In genomic region chr11:1042626-1043562, GRCh38 we compare ENCODE assay signal across 31 cellular contexts. TPM values are rescaled to one million over a fixed set of nuclear protein-coding genes. Genes with fewer than 3 reads are reported as not detected.
DNase-seq lines count a peak whose midpoint lies in the region; ATAC-seq and TF ChIP-seq lines count a peak whose summit lies in the region.
"Had no signal": no experiment of that assay in that cellular context is flagged by ENCODE, and none has a peak within 500 bp of the region (broad histone marks: within the 10 kb centered on the region; RNA-seq: fewer than 3 reads in every experiment).

No MANE protein-coding gene starts in this region.

- intact Hi-C loops in body of pancreas (cut with DNase I), result no loop called here
- intact Hi-C loops in right lobe of liver (cut with DNase I), result no loop called here
- intact Hi-C loops in spleen (cut with DNase I; ENCODE audit: low total_unique reads), result no loop called here

- TF ChIP-seq POLR2A in body of pancreas (IDR thresholded peaks at IDR 0.05), result no peak
- TF ChIP-seq POLR2A in right lobe of liver (IDR thresholded peaks at IDR 0.05), result no peak
- no peak for TF ChIP-seq POLR2A in spleen (IDR thresholded peaks at IDR 0.05)

- no peaks in the 10 kb centered on the region for H3K36me3 ChIP-seq in body of pancreas (replicated peaks in 1 of 2; ENCODE audit: insufficient read depth in 1 of 2, low read depth in 2 of 2)
- H3K36me3 ChIP-seq in right lobe of liver, result no peaks in the 10 kb centered on the region
- H3K36me3 ChIP-seq in spleen, result no peaks in the 10 kb centered on the region
- H3K36me3 ChIP-seq: breast epithelium, gastroesophageal sphincter had no signal

- peak overlapping the region; percentile 77 to 87 (median 86) for H3K27ac ChIP-seq in body of pancreas
- no peak overlapping the region for H3K27ac ChIP-seq in right lobe of liver
- no peak overlapping the region for H3K27ac ChIP-seq in spleen
- H3K27ac ChIP-seq: breast epithelium, gastroesophageal sphincter had no signal

- no peak overlapping the region for H3K4me3 ChIP-seq in body of pancreas
- H3K4me3 ChIP-seq in right lobe of liver, result no peak overlapping the region
- H3K4me3 ChIP-seq in spleen, result no peak overlapping the region
- H3K4me3 ChIP-seq: breast epithelium, gastroesophageal sphincter had no signal

- H3K9me3 ChIP-seq in body of pancreas, result no peaks in the 10 kb centered on the region
- no peaks in the 10 kb centered on the region for H3K9me3 ChIP-seq in right lobe of liver
- H3K9me3 ChIP-seq in spleen, result no peaks in the 10 kb centered on the region
- H3K9me3 ChIP-seq: breast epithelium, gastroesophageal sphincter had no signal

- TF ChIP-seq CTCF in body of pancreas (IDR thresholded peaks at IDR 0.05), result no peak
- no peak for TF ChIP-seq CTCF in right lobe of liver (IDR thresholded peaks at IDR 0.05)
- no peak for TF ChIP-seq CTCF in spleen (IDR thresholded peaks at IDR 0.05 in 8 of 11, conservative IDR thresholded peaks at IDR 0.05 in 3 of 11)

- ATAC-seq in body of pancreas (no peak), right lobe of liver (no peak), GM21717 (IDR thresholded peaks at IDR 0.05; ENCODE audit: unreplicated experiment) (no peak), GM21526 (IDR thresholded peaks at IDR 0.05; ENCODE audit: low FRiP score, unreplicated experiment) (no peak)
- ATAC-seq: activated T-helper 17 cell treated with anti-CD3 and anti-CD28 coated beads, Interleukin-2, amount 50 U/mL, for 72 hours; gastroesophageal sphincter; stimulated activated memory B cell treated with anti-CD40 and anti-IgM and Interleukin-4, amounts not matched to agents 10 μg/mL and 1 μg/mL and 100 μg/mL, for 72 hours had no signal

- DNase-seq in activated CD8-positive, alpha-beta memory T cell treated with anti-CD3 and anti-CD28 coated beads, Interleukin-2, amount 50 U/mL, for 4 hours, result peak; percentile 12
- no peak for DNase-seq in activated CD8-positive, alpha-beta memory T cell treated with anti-CD3 and anti-CD28 coated beads, Interleukin-2, amount 50 U/mL, for 48 hours
- peak in 2 of 4 donors; percentile 11 to 16 for DNase-seq in body of pancreas
- DNase-seq in right lobe of liver, result peak in 2 of 3 donors; percentile 13 to 35
- peak; percentile 64 for DNase-seq in spleen
- DNase-seq in NK-92 treated with Interleukin-12 subunit alpha and Interleukin-12 subunit beta, amount 100 ng/mL, for 24 hours (lab: John Stamatoyannopoulos, UW), result no peak
- DNase-seq: activated CD4-positive, alpha-beta T cell treated with anti-CD3 and anti-CD28 coated beads, Interleukin-2, amount 50 U/mL, for 48 hours; activated naive CD4-positive, alpha-beta T cell treated with anti-CD3 and anti-CD28 coated beads, Interleukin-2, amount 50 U/mL, for 16 hours; DND-41; GF-D8; H9; hippocampal formation; mesenchymal stem cell; NCI-H1105; NCI-H1930; NCI-H524 had no signal

- H3K27me3 ChIP-seq in body of pancreas (no peaks in the 10 kb centered on the region), right lobe of liver (no peaks in the 10 kb centered on the region), spleen (replicated peaks in 1 of 7) (peaks cover 0 to 16% (median 0%) of the 10 kb centered on the region in 7 donors)

- peaks cover 52% of the 10 kb centered on the region for H3K4me1 ChIP-seq in body of pancreas
- no peaks in the 10 kb centered on the region for H3K4me1 ChIP-seq in right lobe of liver
- peaks cover 0 to 38% (median 3%) of the 10 kb centered on the region in 6 donors for H3K4me1 ChIP-seq in spleen
- H3K4me1 ChIP-seq: breast epithelium, gastroesophageal sphincter had no signal

- 82 to 86% methylated on average over 11 to 19 of the region's 26 CpGs for WGBS in body of pancreas, 2 donors
- WGBS in right lobe of liver (ENCODE audit: insufficient coverage, low coverage, low lambda C conversion rate, missing lambda C conversion rate), result no CpG with 5 or more reads among the region's 26 CpGs
- WGBS in spleen, 5 donors, result 82 to 95% (median 90%) methylated on average over 16 to 26 of the region's 26 CpGs

RNA-seq across cellular contexts. Expression of gene MUC6, which starts 6.4 kb away (rescaled TPM):
- total RNA-seq in body of pancreas (100 to 1,000 TPM; 101 to 194 TPM), right lobe of liver (1 to 10 TPM in 2 of 6 experiments, under 1 TPM in 4; 0.31 to 2.1 (median 0.72) TPM), spleen (under 1 TPM in 4 of 7 donors, not detected in 3; 0.09 to 0.76 (median 0.34) TPM)
- polyA plus RNA-seq in spleen, result under 1 TPM; 0.02 to 0.22 (median 0.11) TPM
- total RNA-seq: A172; activated T-helper 17 cell treated with anti-CD3 and anti-CD28 coated beads, Interleukin-2, amount 50 U/mL, for 72 hours; CD4-positive, alpha-beta T cell; fibroblast of lung; H9; HT1080; left colon; M059J; neural crest cell; urinary bladder had no signal
- polyA plus RNA-seq: fibroblast of lung, urinary bladder had no signal

RNA-seq across cellular contexts. Expression of gene MUC2, which starts 31.8 kb away (rescaled TPM):
- total RNA-seq in body of pancreas (under 1 TPM in 1 of 2 donors, not detected in 1; under 0.01 TPM), right lobe of liver (under 1 TPM in 1 of 6 experiments, not detected in 5; 0.04 TPM), spleen (under 1 TPM in 2 of 7 donors, not detected in 5; 0.03 to 0.06 TPM)
- under 1 TPM in 1 of 3 donors, not detected in 2; 0.03 TPM for polyA plus RNA-seq in spleen
- total RNA-seq: A172; activated T-helper 17 cell treated with anti-CD3 and anti-CD28 coated beads, Interleukin-2, amount 50 U/mL, for 72 hours; CD4-positive, alpha-beta T cell; fibroblast of lung; H9; HT1080; M059J; neural crest cell; progenitor cell of endocrine pancreas; urinary bladder had no signal
- polyA plus RNA-seq: fibroblast of lung had no signal

Comparison
In these comparisons a context has a peak if more than half of its experiments do, and no peak if none do; other contexts are left out.
1. DNase-seq: peak in activated CD8-positive, alpha-beta memory T cell treated with anti-CD3 and anti-CD28 coated beads, Interleukin-2, amount 50 U/mL, for 4 hours (single experiment), right lobe of liver (2 of 3) and spleen (single experiment); none in activated CD8-positive, alpha-beta memory T cell treated with anti-CD3 and anti-CD28 coated beads, Interleukin-2, amount 50 U/mL, for 48 hours (single experiment) and NK-92 treated with Interleukin-12 subunit alpha and Interleukin-12 subunit beta, amount 100 ng/mL, for 24 hours (single experiment).
2. H3K27ac ChIP-seq: peak in body of pancreas (4 of 4); none in right lobe of liver (0 of 3) and spleen (0 of 8).
3. RNA of gene MUC6, which starts 6.4 kb away (total RNA-seq): 101 to 194 TPM in body of pancreas; 0.31 to 2.1 TPM in right lobe of liver and 0.09 to 0.76 TPM in spleen; every median in the first group is over 10 times any median in the second.